ENCODE assay signal across 1 cellular context in the genomic region with DNA sequence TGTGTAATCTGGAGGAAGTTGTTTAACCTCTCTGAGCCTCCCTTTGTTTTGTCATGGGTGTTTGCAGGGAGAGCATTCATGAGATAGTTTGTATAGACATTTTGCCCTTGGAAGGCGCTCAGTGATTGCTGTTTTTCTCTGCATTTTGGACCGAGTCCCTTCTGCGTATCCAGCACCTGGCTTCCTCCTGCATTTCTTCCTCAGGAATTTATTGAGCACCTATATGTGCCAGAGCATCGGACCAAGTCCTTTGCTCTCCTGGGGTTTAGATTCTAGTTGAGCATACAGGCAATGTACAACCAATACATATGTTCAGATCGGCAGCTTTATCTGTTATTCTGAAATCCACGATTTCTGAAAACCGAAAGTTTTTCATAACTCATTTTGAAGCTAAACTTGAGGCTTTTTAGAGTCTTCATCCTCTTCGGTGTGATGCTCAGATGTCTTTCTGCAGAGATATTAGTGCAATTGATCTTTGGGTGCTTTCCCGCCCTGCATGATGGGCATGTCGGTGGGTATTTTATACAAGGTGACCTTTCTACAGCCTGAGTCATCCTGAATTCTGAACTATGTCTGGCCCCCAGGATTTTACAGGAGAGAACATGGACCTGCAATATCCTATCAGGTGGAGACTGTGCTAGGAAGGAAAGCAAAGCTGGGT.
TF ChIP-seq lines count a peak whose summit lies in the region.

No MANE protein-coding gene starts in this region.

TF ChIP-seq in HepG2, 621 proteins besides CTCF, POLR2A, EP300 and RAD21:
- TF ChIP-seq, protein P1, sequence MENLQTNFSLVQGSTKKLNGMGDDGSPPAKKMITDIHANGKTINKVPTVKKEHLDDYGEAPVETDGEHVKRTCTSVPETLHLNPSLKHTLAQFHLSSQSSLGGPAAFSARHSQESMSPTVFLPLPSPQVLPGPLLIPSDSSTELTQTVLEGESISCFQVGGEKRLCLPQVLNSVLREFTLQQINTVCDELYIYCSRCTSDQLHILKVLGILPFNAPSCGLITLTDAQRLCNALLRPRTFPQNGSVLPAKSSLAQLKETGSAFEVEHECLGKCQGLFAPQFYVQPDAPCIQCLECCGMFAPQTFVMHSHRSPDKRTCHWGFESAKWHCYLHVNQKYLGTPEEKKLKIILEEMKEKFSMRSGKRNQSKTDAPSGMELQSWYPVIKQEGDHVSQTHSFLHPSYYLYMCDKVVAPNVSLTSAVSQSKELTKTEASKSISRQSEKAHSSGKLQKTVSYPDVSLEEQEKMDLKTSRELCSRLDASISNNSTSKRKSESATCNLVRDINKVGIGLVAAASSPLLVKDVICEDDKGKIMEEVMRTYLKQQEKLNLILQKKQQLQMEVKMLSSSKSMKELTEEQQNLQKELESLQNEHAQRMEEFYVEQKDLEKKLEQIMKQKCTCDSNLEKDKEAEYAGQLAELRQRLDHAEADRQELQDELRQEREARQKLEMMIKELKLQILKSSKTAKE (CRISPR knock-in tag; IDR thresholded peaks at IDR 0.05; ENCODE audit: borderline replicate concordance): no peak
- TF ChIP-seq, protein P2, sequence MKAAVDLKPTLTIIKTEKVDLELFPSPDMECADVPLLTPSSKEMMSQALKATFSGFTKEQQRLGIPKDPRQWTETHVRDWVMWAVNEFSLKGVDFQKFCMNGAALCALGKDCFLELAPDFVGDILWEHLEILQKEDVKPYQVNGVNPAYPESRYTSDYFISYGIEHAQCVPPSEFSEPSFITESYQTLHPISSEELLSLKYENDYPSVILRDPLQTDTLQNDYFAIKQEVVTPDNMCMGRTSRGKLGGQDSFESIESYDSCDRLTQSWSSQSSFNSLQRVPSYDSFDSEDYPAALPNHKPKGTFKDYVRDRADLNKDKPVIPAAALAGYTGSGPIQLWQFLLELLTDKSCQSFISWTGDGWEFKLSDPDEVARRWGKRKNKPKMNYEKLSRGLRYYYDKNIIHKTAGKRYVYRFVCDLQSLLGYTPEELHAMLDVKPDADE (CRISPR knock-in tag; IDR thresholded peaks at IDR 0.05): no peak
- TF ChIP-seq, protein P3, sequence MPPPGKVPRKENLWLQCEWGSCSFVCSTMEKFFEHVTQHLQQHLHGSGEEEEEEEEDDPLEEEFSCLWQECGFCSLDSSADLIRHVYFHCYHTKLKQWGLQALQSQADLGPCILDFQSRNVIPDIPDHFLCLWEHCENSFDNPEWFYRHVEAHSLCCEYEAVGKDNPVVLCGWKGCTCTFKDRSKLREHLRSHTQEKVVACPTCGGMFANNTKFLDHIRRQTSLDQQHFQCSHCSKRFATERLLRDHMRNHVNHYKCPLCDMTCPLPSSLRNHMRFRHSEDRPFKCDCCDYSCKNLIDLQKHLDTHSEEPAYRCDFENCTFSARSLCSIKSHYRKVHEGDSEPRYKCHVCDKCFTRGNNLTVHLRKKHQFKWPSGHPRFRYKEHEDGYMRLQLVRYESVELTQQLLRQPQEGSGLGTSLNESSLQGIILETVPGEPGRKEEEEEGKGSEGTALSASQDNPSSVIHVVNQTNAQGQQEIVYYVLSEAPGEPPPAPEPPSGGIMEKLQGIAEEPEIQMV (CRISPR knock-in tag; IDR thresholded peaks at IDR 0.05; ENCODE audit: low read depth): no peak
- peak; percentile 10; the same call in 1 of the 2 replicates for TF ChIP-seq ZNF768 (CRISPR knock-in tag; IDR thresholded peaks at IDR 0.05)
- TF ChIP-seq ZFP62 (CRISPR knock-in tag; IDR thresholded peaks at IDR 0.05): no peak
